In genomic region chr16:79276506-79276905, GRCh38 we compare ENCODE assay signal across 19 cellular contexts.
DNase-seq lines count a peak whose midpoint lies in the region; ATAC-seq, FAIRE-seq and TF ChIP-seq lines count a peak whose summit lies in the region.
"Had no signal": no experiment of that assay in that cellular context is flagged by ENCODE, and none has a peak within 500 bp of the region (broad histone marks: within the 10 kb centered on the region; RNA-seq: fewer than 3 reads in every experiment).

No MANE protein-coding gene starts in this region.

- intact Hi-C loops in CD4-positive, alpha-beta memory T cell (cut with micrococcal nuclease), result loop anchor here (10.0 kb wide), 2 partner anchors 108 to 532 kb away; no protein-coding TSS in a partner anchor
- intact Hi-C loops in K562 (cut with micrococcal nuclease), result no loop called here

- H3K4me2 ChIP-seq in K562 (ENCODE audit: insufficient read depth, low read length), result no peak overlapping the region
- H3K4me2 ChIP-seq: A549, BLaER1 had no signal

- POLR2A ChIA-PET in CD4-positive, alpha-beta memory T cell (lab: Charles Lee; ENCODE audit: partially characterized antibody), result interaction anchor here (1.0 to 5.3 kb wide), 3 partner anchors 11 to 324 kb away, joined by 3 to 70 read pairs (median 11); partner anchors contain the start of gene MAF
- POLR2A ChIA-PET in T-cell (lab: Charles Lee) (no interaction called here), K562 (lab: Yijun Ruan, JAX) (no interaction called here)

- TF ChIP-seq CTCF in K562 (IDR thresholded peaks at IDR 0.05 in 2 of 3, conservative IDR thresholded peaks at IDR 0.05 in 1 of 3; ENCODE audit: insufficient read depth in 2 of 3, low read depth in 1 of 3, low read length in 3 of 3), result no peak
- no peak for TF ChIP-seq CTCF in nephron progenitor cell (IDR thresholded peaks at IDR 0.05)
- TF ChIP-seq CTCF in BE2C (IDR thresholded peaks at IDR 0.05; ENCODE audit: low read depth, low read length), result no peak

- H4K20me1 ChIP-seq in K562 (replicated peaks; ENCODE audit: control insufficient read depth, insufficient read depth, low read length), result no peaks in the 10 kb centered on the region
- H4K20me1 ChIP-seq: BLaER1 had no signal

- no peaks in the 10 kb centered on the region for H3K79me2 ChIP-seq in K562 (ENCODE audit: control insufficient read depth, insufficient read depth, low read length)

- no peaks in the 10 kb centered on the region for H3K36me3 Mint-ChIP-seq in CD4-positive, alpha-beta memory T cell
- H3K36me3 Mint-ChIP-seq in T-cell (no peaks in the 10 kb centered on the region), nephron progenitor cell (ENCODE audit: low read depth) (peaks cover 4% of the 10 kb centered on the region)

- TF ChIP-seq POLR2A in K562 (conservative IDR thresholded peaks at IDR 0.05), result no peak

- H3K27ac Mint-ChIP-seq in CD4-positive, alpha-beta memory T cell, result peak overlapping the region in 6 of 7 donors; percentile 45 to 98 (median 74)
- H3K27ac Mint-ChIP-seq in T-cell (peak overlapping the region; percentile 33 to 66), nephron progenitor cell (peak overlapping the region; percentile 88)
- H3K27ac Mint-ChIP-seq: HFFc6 had no signal

- no peak overlapping the region for H2AFZ ChIP-seq in K562 (ENCODE audit: low read depth, low read length)

- in situ Hi-C loops in K562 (cut with MboI), result no loop called here

- H3K9ac ChIP-seq in K562 (ENCODE audit: insufficient read depth in 1 of 2, low read depth in 2 of 2, low read length in 2 of 2), result no peak overlapping the region
- H3K9ac ChIP-seq: BLaER1 had no signal

- 1% methylated on average over 6 of the region's 6 CpGs for WGBS in K562 (ENCODE audit: insufficient coverage, low coverage, missing lambda C conversion rate)

- no peak for TF ChIP-seq EP300 in K562 (IDR thresholded peaks at IDR 0.05; ENCODE audit: low read length)

- H3K27me3 Mint-ChIP-seq in CD4-positive, alpha-beta memory T cell, result no peaks in the 10 kb centered on the region
- H3K27me3 Mint-ChIP-seq in T-cell, result peaks cover 1 to 9% of the 10 kb centered on the region in 2 donors
- H3K27me3 Mint-ChIP-seq in nephron progenitor cell (ENCODE audit: low read depth, poor library complexity), result peaks cover 22% of the 10 kb centered on the region

- H3K36me3 ChIP-seq in CD4-positive, alpha-beta memory T cell (ENCODE audit: insufficient read depth, low read length), result no peaks in the 10 kb centered on the region
- H3K36me3 ChIP-seq in K562 (ENCODE audit: control insufficient read depth, insufficient read depth, low read length) (no peaks in the 10 kb centered on the region), BE2C (no peaks in the 10 kb centered on the region)
- H3K36me3 ChIP-seq: BLaER1 had no signal

- H3K27me3 ChIP-seq in CD4-positive, alpha-beta memory T cell (ENCODE audit: insufficient read depth, low read length), result no peaks in the 10 kb centered on the region
- H3K27me3 ChIP-seq in K562 (ENCODE audit: control insufficient read depth in 2 of 2, insufficient read depth in 2 of 2, low read length in 2 of 2), result peaks cover 21 to 34% of the 10 kb centered on the region in 2 experiments; a peak in 4 of 5 replicates
- no peaks in the 10 kb centered on the region for H3K27me3 ChIP-seq in BE2C
- H3K27me3 ChIP-seq: BLaER1 had no signal

- CTCF ChIA-PET in CD4-positive, alpha-beta memory T cell (lab: Charles Lee; ENCODE audit: partially characterized antibody), result interaction anchor here (1.0 to 2.6 kb wide), 2 partner anchors 12 to 325 kb away, joined by 3 to 13 read pairs; partner anchors contain the start of gene MAF
- CTCF ChIA-PET in T-cell (lab: Charles Lee), result interaction anchor here in 1 of 2 donors (1.3 kb wide), 1 partner anchor 19 kb away, joined by 3 read pairs; no protein-coding TSS in a partner anchor
- CTCF ChIA-PET in K562 (lab: Yijun Ruan, JAX; ENCODE audit: low intra/inter-chr PET ratio), result no interaction called here

- peaks cover 69% of the 10 kb centered on the region for H3K4me1 ChIP-seq in CD4-positive, alpha-beta memory T cell (ENCODE audit: insufficient read depth, low read length)
- H3K4me1 ChIP-seq in K562 (replicated peaks in 1 of 2; ENCODE audit: control insufficient read depth in 2 of 2, insufficient read depth in 2 of 2, low read length in 2 of 2) (no peaks in the 10 kb centered on the region), BE2C (no peaks in the 10 kb centered on the region)
- H3K4me1 ChIP-seq: A549 had no signal

- TF ChIP-seq RAD21 in K562 (CRISPR knock-in tag; conservative IDR thresholded peaks at IDR 0.05 in 1 of 2, IDR thresholded peaks at IDR 0.05 in 1 of 2), result no peak

- no peak overlapping the region for H3K27ac ChIP-seq in CD4-positive, alpha-beta memory T cell (ENCODE audit: low read depth, low read length)
- H3K27ac ChIP-seq in K562 (ENCODE audit: extremely low read depth, low read depth, low read length), result no peak overlapping the region
- H3K27ac ChIP-seq: A549, BLaER1, HL-60 had no signal

- no peaks in the 10 kb centered on the region for H3K9me3 ChIP-seq in CD4-positive, alpha-beta memory T cell (ENCODE audit: control insufficient read depth in 1 of 2, low read length in 2 of 2)
- no peaks in the 10 kb centered on the region for H3K9me3 ChIP-seq in K562 (replicated peaks; ENCODE audit: control insufficient read depth, insufficient read depth, low read depth, low read length)
- no peaks in the 10 kb centered on the region for H3K9me3 ChIP-seq in BE2C
- H3K9me3 ChIP-seq: A549, BLaER1 had no signal

- peaks cover 58 to 87% (median 74%) of the 10 kb centered on the region in 4 donors for H3K4me1 Mint-ChIP-seq in CD4-positive, alpha-beta memory T cell
- H3K4me1 Mint-ChIP-seq in T-cell (peaks cover 58 to 80% (median 63%) of the 10 kb centered on the region in 3 donors), nephron progenitor cell (peaks cover 24% of the 10 kb centered on the region)

- H3K4me3 Mint-ChIP-seq in CD4-positive, alpha-beta memory T cell, result no peak overlapping the region
- H3K4me3 Mint-ChIP-seq in T-cell (no peak overlapping the region), nephron progenitor cell (no peak overlapping the region)
- H3K4me3 Mint-ChIP-seq: CD4-positive, alpha-beta T cell; HFFc6 had no signal

- FAIRE-seq in K562 (lab: Jason Lieb, UNC), result no peak
- FAIRE-seq in urothelium cell line (lab: Jason Lieb, UNC), result no peak
- FAIRE-seq: A549, D721Med had no signal

- no peak overlapping the region for H3K4me3 ChIP-seq in CD4-positive, alpha-beta memory T cell (ENCODE audit: low read length in 2 of 2)
- no peak overlapping the region for H3K4me3 ChIP-seq in K562
- no peak overlapping the region for H3K4me3 ChIP-seq in BE2C (ENCODE audit: low read depth, low read length)
- H3K4me3 ChIP-seq: A549, BLaER1 had no signal

- peaks cover 0 to under 1% (median 0%) of the 10 kb centered on the region in 8 donors for H3K9me3 Mint-ChIP-seq in CD4-positive, alpha-beta memory T cell
- no peaks in the 10 kb centered on the region for H3K9me3 Mint-ChIP-seq in T-cell
- H3K9me3 Mint-ChIP-seq in nephron progenitor cell, result no peaks in the 10 kb centered on the region
- H3K9me3 Mint-ChIP-seq: CD4-positive, alpha-beta T cell had no signal

- ATAC-seq in T-cell (replicated peaks in 1 of 4) (no peak), K562 (no peak), GM18511 (IDR thresholded peaks at IDR 0.05; ENCODE audit: unreplicated experiment) (no peak)
- ATAC-seq: A549 had no signal

- no peaks in the 10 kb centered on the region for H3K9me1 ChIP-seq in K562 (ENCODE audit: control insufficient read depth, insufficient read depth, low read length)

- BruUV-seq in K562 (replicated peaks; lab: Mats Ljungman, UMichigan), result no TSS peak

- no peak for DNase-seq in CD4-positive, alpha-beta memory T cell
- DNase-seq in T-cell, result no peak
- DNase-seq in K562 (ENCODE audit: extremely low read depth in 1 of 4, low spot score in 3 of 4), result no peak
- no peak for DNase-seq in nephron progenitor cell
- no peak for DNase-seq in urothelium cell line (ENCODE audit: low spot score)
- no peak for DNase-seq in BE2C
- DNase-seq in NCI-H524 treated with DMSO at 0.1 percent for 48 hours (lab: John Stamatoyannopoulos, UW), result no peak
- DNase-seq: CD4-positive, alpha-beta T cell; COR-L47; DND-41; GDM1; HCEC 1CT; HFFc6; KBM-7 had no signal

TF ChIP-seq in K562, 482 proteins besides CTCF, POLR2A, EP300 and RAD21:
- TF ChIP-seq MAFK (IDR thresholded peaks at IDR 0.05; ENCODE audit: low read length), result no peak
- TF ChIP-seq, protein P1, sequence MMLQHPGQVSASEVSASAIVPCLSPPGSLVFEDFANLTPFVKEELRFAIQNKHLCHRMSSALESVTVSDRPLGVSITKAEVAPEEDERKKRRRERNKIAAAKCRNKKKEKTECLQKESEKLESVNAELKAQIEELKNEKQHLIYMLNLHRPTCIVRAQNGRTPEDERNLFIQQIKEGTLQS (IDR thresholded peaks at IDR 0.05), result peak; percentile 38; the same call in 1 of the 2 replicates
- TF ChIP-seq, protein P1 (CRISPR knock-in tag; conservative IDR thresholded peaks at IDR 0.05), result no peak
